Comparison of ENCODE assay signal across 9 cellular contexts in genomic region chr1:163174524-163175437, GRCh38. TPM values are rescaled to one million over a fixed set of nuclear protein-coding genes. Genes with fewer than 3 reads are reported as not detected.
DNase-seq lines count a peak whose midpoint lies in the region; ATAC-seq, FAIRE-seq and TF ChIP-seq lines count a peak whose summit lies in the region.
"Had no signal": no experiment of that assay in that cellular context is flagged by ENCODE, and none has a peak within 500 bp of the region (broad histone marks: within the 10 kb centered on the region; RNA-seq: fewer than 3 reads in every experiment).

No MANE protein-coding gene starts in this region.

- TF ChIP-seq POLR2A in K562 (conservative IDR thresholded peaks at IDR 0.05): no peak

- no peaks in the 10 kb centered on the region for H3K9me1 ChIP-seq in K562 (ENCODE audit: control insufficient read depth, insufficient read depth, low read length)

- no peaks in the 10 kb centered on the region for H4K20me1 ChIP-seq in K562 (replicated peaks; ENCODE audit: control insufficient read depth, insufficient read depth, low read length)

- H2AFZ ChIP-seq in K562 (ENCODE audit: low read depth, low read length): no peak overlapping the region

- H3K9me3 ChIP-seq in K562 (replicated peaks; ENCODE audit: control insufficient read depth, insufficient read depth, low read depth, low read length): no peaks in the 10 kb centered on the region

- no peaks in the 10 kb centered on the region for H3K4me1 ChIP-seq in K562 (replicated peaks in 1 of 2; ENCODE audit: control insufficient read depth in 2 of 2, insufficient read depth in 2 of 2, low read length in 2 of 2)

- intact Hi-C loops in natural killer cell (cut with micrococcal nuclease) (loop anchor here (5.0 kb wide), 1 partner anchor 327 kb away; no protein-coding TSS in a partner anchor), K562 (cut with micrococcal nuclease) (loop anchor here (1.0 to 10.0 kb wide), 5 partner anchors 102 to 1120 kb away; no protein-coding TSS in a partner anchor)

- H3K9ac ChIP-seq in K562 (ENCODE audit: insufficient read depth in 1 of 2, low read depth in 2 of 2, low read length in 2 of 2): no peak overlapping the region

- H3K36me3 Mint-ChIP-seq in natural killer cell: no peaks in the 10 kb centered on the region
- no peaks in the 10 kb centered on the region for H3K36me3 Mint-ChIP-seq in natural killer cell treated with Interleukin-12 subunit alpha and Interleukin-12 subunit beta and Interleukin-15 and Interleukin-18, amount 100 ng/mL, for 72 hours

- H3K4me1 Mint-ChIP-seq in natural killer cell: no peaks in the 10 kb centered on the region
- no peaks in the 10 kb centered on the region for H3K4me1 Mint-ChIP-seq in natural killer cell treated with Interleukin-12 subunit alpha and Interleukin-12 subunit beta and Interleukin-15 and Interleukin-18, amount 100 ng/mL, for 72 hours (ENCODE audit: low read depth in 2 of 2)

- H3K27me3 Mint-ChIP-seq in natural killer cell (ENCODE audit: low read depth in 2 of 2): peaks cover 5 to 19% of the 10 kb centered on the region in 2 donors
- H3K27me3 Mint-ChIP-seq in natural killer cell treated with Interleukin-12 subunit alpha and Interleukin-12 subunit beta and Interleukin-15 and Interleukin-18, amount 100 ng/mL, for 72 hours: peaks cover 11 to 30% of the 10 kb centered on the region in 2 donors

- BruUV-seq in K562 (replicated peaks; lab: Mats Ljungman, UMichigan): no TSS peak

- no peaks in the 10 kb centered on the region for H3K79me2 ChIP-seq in K562 (ENCODE audit: control insufficient read depth, insufficient read depth, low read length)

- no peak overlapping the region for H3K4me3 ChIP-seq in K562

- TF ChIP-seq EP300 in K562 (IDR thresholded peaks at IDR 0.05; ENCODE audit: low read length): no peak

- H3K27me3 ChIP-seq in K562 (ENCODE audit: control insufficient read depth in 2 of 2, insufficient read depth in 2 of 2, low read length in 2 of 2): 0 out of 5 replicates have a peak, but pooled peaks cover 0 to 2% of the 10 kb centered on the region in 2 experiments

- no peak overlapping the region for H3K4me2 ChIP-seq in K562 (ENCODE audit: insufficient read depth, low read length)

- H3K9me3 Mint-ChIP-seq in natural killer cell: no peaks in the 10 kb centered on the region
- H3K9me3 Mint-ChIP-seq in natural killer cell treated with Interleukin-12 subunit alpha and Interleukin-12 subunit beta and Interleukin-15 and Interleukin-18, amount 100 ng/mL, for 72 hours: no peaks in the 10 kb centered on the region

- in situ Hi-C loops in K562 (cut with MboI): no loop called here

- TF ChIP-seq CTCF in natural killer cell (IDR thresholded peaks at IDR 0.05): peak; percentile 35
- TF ChIP-seq CTCF in K562 (IDR thresholded peaks at IDR 0.05 in 2 of 3, conservative IDR thresholded peaks at IDR 0.05 in 1 of 3; ENCODE audit: insufficient read depth in 2 of 3, low read depth in 1 of 3, low read length in 3 of 3): peak; percentile 75 to 85 (median 84)

- POLR2A ChIA-PET in K562 (lab: Yijun Ruan, JAX): no interaction called here

- DNase-seq in natural killer cell (no peak), NCI-H1092 (lab: John Stamatoyannopoulos, UW) (peak; percentile 49), K562 (ENCODE audit: extremely low read depth in 1 of 4, low spot score in 3 of 4) (peak; percentile 16 to 61 (median 36)), inferior parietal cortex (ENCODE audit: extremely low spot score) (peak; percentile 83)
- no peak for DNase-seq in natural killer cell treated with Interleukin-12 subunit alpha and Interleukin-12 subunit beta and Interleukin-15 and Interleukin-18, amount 100 ng/mL, for 72 hours (ENCODE audit: low spot score)
- DNase-seq in stimulated activated CD4-positive, alpha-beta T cell treated with anti-CD3 and anti-CD28 coated beads, Interleukin-15, amount 100 ng/mL, for 48 hours (ENCODE audit: low read depth in 2 of 2): peak; percentile 7 to 17

- TF ChIP-seq RAD21 in K562 (CRISPR knock-in tag; conservative IDR thresholded peaks at IDR 0.05 in 1 of 2, IDR thresholded peaks at IDR 0.05 in 1 of 2): peak; percentile 67 to 81

- CTCF ChIA-PET in K562 (lab: Yijun Ruan, JAX; ENCODE audit: low intra/inter-chr PET ratio): interaction anchor here (1.7 to 3.6 kb wide), 3 partner anchors 297 to 326 kb away, joined by 7 to 18 read pairs (median 9); no protein-coding TSS in a partner anchor

- H3K36me3 ChIP-seq in K562 (ENCODE audit: control insufficient read depth, insufficient read depth, low read length): no peaks in the 10 kb centered on the region

- no peak overlapping the region for H3K4me3 Mint-ChIP-seq in natural killer cell
- no peak overlapping the region for H3K4me3 Mint-ChIP-seq in natural killer cell treated with Interleukin-12 subunit alpha and Interleukin-12 subunit beta and Interleukin-15 and Interleukin-18, amount 100 ng/mL, for 72 hours

- WGBS in K562 (ENCODE audit: insufficient coverage, low coverage, missing lambda C conversion rate): 3% methylated on average over 18 of the region's 18 CpGs

- H3K27ac ChIP-seq in K562 (ENCODE audit: extremely low read depth, low read depth, low read length): no peak overlapping the region
- H3K27ac ChIP-seq: epithelial cell of prostate had no signal

- H3K27ac Mint-ChIP-seq in natural killer cell: no peak overlapping the region
- no peak overlapping the region for H3K27ac Mint-ChIP-seq in natural killer cell treated with Interleukin-12 subunit alpha and Interleukin-12 subunit beta and Interleukin-15 and Interleukin-18, amount 100 ng/mL, for 72 hours

- ATAC-seq in natural killer cell (no peak), SK-N-SH treated with all-trans-retinoic acid at 6 μM for 48 hours (peak; percentile 52), K562 (peak; percentile 90), HG03457 (IDR thresholded peaks at IDR 0.05; ENCODE audit: unreplicated experiment) (no peak)
- no peak for ATAC-seq in natural killer cell treated with Interleukin-12 subunit alpha and Interleukin-12 subunit beta and Interleukin-15 and Interleukin-18, amount 100 ng/mL, for 72 hours

- FAIRE-seq in K562 (lab: Jason Lieb, UNC): peak; percentile 84

TF ChIP-seq in K562, 482 proteins besides CTCF, POLR2A, EP300 and RAD21 (continues in another document):
- TF ChIP-seq SMC3 (conservative IDR thresholded peaks at IDR 0.05; ENCODE audit: insufficient read depth, low read depth, low read length) (peak; percentile 70), BMI1 (IDR thresholded peaks at IDR 0.05; ENCODE audit: low read length) (0 out of 2 replicates have a peak, but pooled peaks have one; percentile 27), ZBTB43 (CRISPR knock-in tag; IDR thresholded peaks at IDR 0.05) (no peak), DEAF1 (CRISPR knock-in tag; IDR thresholded peaks at IDR 0.05) (peak; percentile 27; the same call in 1 of the 2 replicates), STAG1 (CRISPR knock-in tag; IDR thresholded peaks at IDR 0.05; ENCODE audit: borderline replicate concordance) (peak; percentile 21; the same call in 1 of the 2 replicates), MIER1 (IDR thresholded peaks at IDR 0.05; ENCODE audit: low read depth) (no peak)

RNA-seq across cellular contexts. Expression of gene RGS5, which starts 27.9 kb away (rescaled TPM):
- total RNA-seq in natural killer cell: under 1 TPM; 0.12 to 0.30 (median 0.14) TPM
- 1 to 10 TPM in 1 of 2 donors, under 1 TPM in 1; 0.95 to 1.2 TPM for total RNA-seq in natural killer cell treated with Interleukin-12 subunit alpha and Interleukin-12 subunit beta and Interleukin-15 and Interleukin-18, amount 100 ng/mL, for 72 hours
- 22.3 and 22.5 TPM in 2 replicates for total RNA-seq in K562 (2011; cell fraction: chromatin; rRNA removed; ENCODE audit: low replicate concordance)
- 3.3 and 9.1 TPM in 2 replicates for total RNA-seq in K562 (2011; cell fraction: nucleolus; rRNA removed)
- 7.9 and 10.0 TPM in 2 replicates for total RNA-seq in K562 (2011; cell fraction: nucleoplasm; rRNA removed)
- total RNA-seq in K562 (2014; rRNA removed): 2.6 and 2.7 TPM in 2 replicates
- total RNA-seq in K562 (2014; rRNA removed; fragmentation: Illumina TruSeq; extraction: Trizol): 2.4 and 4.4 TPM in 2 replicates
- 1.9 and 2.1 TPM in 2 replicates for total RNA-seq in K562 (2015; rRNA removed; fragmentation: Illumina TruSeq; extraction: Trizol)
- 0.71 and 0.87 TPM in 2 replicates for total RNA-seq in K562 (2021)
- polyA plus RNA-seq in K562 (2011; rRNA removed): 2.8 and 3.4 TPM in 2 replicates
- 0.39 and 1.4 TPM in 2 replicates for polyA plus RNA-seq in K562 (2011; cell fraction: cytosol; rRNA removed)
- polyA plus RNA-seq in K562 (2011; cell fraction: nucleus; rRNA removed): 14.1 and 17.3 TPM in 2 replicates
- polyA plus RNA-seq in K562 (2012): 1.9 and 2.5 TPM in 2 replicates
- polyA plus RNA-seq in K562 (2014; fragmentation: Illumina TruSeq; extraction: Trizol): 1.4 and 1.7 TPM in 2 replicates
- polyA plus RNA-seq in K562 (2014; fragmentation: Nextera tagmentation; extraction: Ambion mirVana): 1 to 10 TPM; 1.7 to 2.4 TPM
- 5.3 and 9.2 TPM in 2 replicates for polyA plus RNA-seq in K562 (2014; rRNA removed)
- 6.7 and 10.2 TPM in 2 replicates for polyA minus RNA-seq in K562 (2011; rRNA and poly(A)+ RNA removed)
- polyA minus RNA-seq in K562 (2011; cell fraction: cytosol; rRNA and poly(A)+ RNA removed): not detected in 2 replicates
- 4.3 and 16.6 TPM in 2 replicates for polyA minus RNA-seq in K562 (2011; cell fraction: nucleus; rRNA and poly(A)+ RNA removed)

Comparison
In these comparisons a context has a peak if more than half of its experiments do, and no peak if none do; other contexts are left out.
1. ATAC-seq: peak in SK-N-SH treated with all-trans-retinoic acid at 6 μM for 48 hours (single experiment) and K562 (single experiment); none in natural killer cell (0 of 3), natural killer cell treated with Interleukin-12 subunit alpha and Interleukin-12 subunit beta and Interleukin-15 and Interleukin-18, amount 100 ng/mL, for 72 hours (0 of 2) and HG03457 (single experiment).
2. DNase-seq: peak in NCI-H1092 (single experiment), K562 (4 of 4), inferior parietal cortex (single experiment) and stimulated activated CD4-positive, alpha-beta T cell treated with anti-CD3 and anti-CD28 coated beads, Interleukin-15, amount 100 ng/mL, for 48 hours (2 of 2); none in natural killer cell (single experiment) and natural killer cell treated with Interleukin-12 subunit alpha and Interleukin-12 subunit beta and Interleukin-15 and Interleukin-18, amount 100 ng/mL, for 72 hours (single experiment).